Comparison of ENCODE assay signal across 7 cellular contexts in the genomic region with DNA sequence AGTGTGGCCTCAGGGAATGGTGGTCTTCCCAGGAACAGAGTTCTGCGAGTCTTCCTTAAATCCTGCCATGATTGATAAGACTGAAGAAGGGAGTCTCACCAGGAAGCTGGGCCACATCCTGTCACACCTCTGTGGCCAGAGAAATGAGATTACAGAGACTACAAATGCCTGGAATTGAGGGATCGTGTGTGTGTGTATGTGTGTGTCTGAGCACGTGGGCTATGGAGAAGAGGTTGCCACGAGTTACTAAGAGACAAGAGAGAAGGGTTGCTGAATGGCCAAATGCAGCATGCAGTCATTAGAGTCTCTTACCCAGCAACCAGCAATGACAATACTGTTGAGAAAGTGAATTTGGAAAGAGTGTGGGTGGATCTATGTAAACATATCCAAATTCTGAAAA.
"Had no signal": no experiment of that assay in that cellular context is flagged by ENCODE, and none has a peak within 500 bp of the region (broad histone marks: within the 10 kb centered on the region; RNA-seq: fewer than 3 reads in every experiment).

No MANE protein-coding gene starts in this region.

- H3K4me3 Mint-ChIP-seq: GM23338, HFFc6, IgD-negative memory B cell had no signal

- H3K9me3 ChIP-seq: HAP-1 had no signal

- H3K36me3 Mint-ChIP-seq: IgD-negative memory B cell had no signal

- H3K9me3 Mint-ChIP-seq: GM23338, HFFc6, IgD-negative memory B cell had no signal

- H3K4me1 ChIP-seq: HAP-1 had no signal

- H3K27ac ChIP-seq: HL-60 had no signal

- H3K4me1 Mint-ChIP-seq: GM23338, IgD-negative memory B cell had no signal

- H3K36me3 ChIP-seq: HAP-1 had no signal

- H3K4me2 ChIP-seq: GM23338 had no signal

- H3K4me3 ChIP-seq: GM23338, HAP-1 had no signal

- H3K27ac Mint-ChIP-seq: GM23338, HFFc6, IgD-negative memory B cell had no signal

- ATAC-seq: GM23338, HCT116, HepG2 had no signal

- H3K27me3 Mint-ChIP-seq: IgD-negative memory B cell had no signal

- DNase-seq: HFFc6 had no signal
